ENCODE assay signal across 8 cellular contexts in genomic region chr17:979539-980405, GRCh38. TPM values are rescaled to one million over a fixed set of nuclear protein-coding genes. Genes with fewer than 3 reads are reported as not detected.
DNase-seq lines count a peak whose midpoint lies in the region; ATAC-seq, FAIRE-seq and TF ChIP-seq lines count a peak whose summit lies in the region.

TSS of gene NXN (minus strand) at chr17:979776.

- peak within 1 kb of the TSS; percentile 52 for H2AFZ ChIP-seq in fibroblast of lung (ENCODE audit: low read length)

- ATAC-seq in HG03460 (IDR thresholded peaks at IDR 0.05; ENCODE audit: unreplicated experiment) (peak; percentile 57), natural killer cell (peak; percentile 93 to 99 (median 95))
- peak; percentile 76 to 83 for ATAC-seq in stimulated activated naive B cell treated with anti-CD40 and anti-IgM and Interleukin-4, amounts not matched to agents 10 μg/mL and 1 μg/mL and 100 μg/mL, for 72 hours (replicated peaks)

- H3K4me3 ChIP-seq in AG09309 (ENCODE audit: control insufficient read depth, low read depth, low read length): peak within 1 kb of the TSS; percentile 91
- H3K4me3 ChIP-seq in fibroblast of lung (replicated peaks in 1 of 4; ENCODE audit: control extremely low read depth in 1 of 4, insufficient read depth in 1 of 4, low read depth in 3 of 4, low read length in 4 of 4): peak within 1 kb of the TSS; percentile 42 to 84 (median 80)

- no peaks in the 10 kb centered on the region for H3K4me1 ChIP-seq in fibroblast of lung (ENCODE audit: control insufficient read depth, extremely low read depth, insufficient read depth, low read length)

- H3K27me3 Mint-ChIP-seq in activated T-helper 1 cell treated with anti-CD3 and anti-CD28 coated beads, Interleukin-12 subunit alpha, Interleukin-12 subunit beta, Interleukin-2, Interleukin-4 antibody, amounts not matched to agents 30 ng/mL and 10 ng/mL and 1 ng/mL, durations not matched to agents 14 hours and 24 hours and 36 hours (ENCODE audit: insufficient read depth): peaks cover 33% of the 10 kb centered on the region
- H3K27me3 Mint-ChIP-seq in natural killer cell (ENCODE audit: low read depth in 2 of 2): peaks cover 19 to 30% of the 10 kb centered on the region in 2 donors
- H3K27me3 Mint-ChIP-seq in stimulated activated naive B cell treated with anti-CD40 and anti-IgM and Interleukin-4, amounts not matched to agents 10 μg/mL and 1 μg/mL and 100 μg/mL, for 72 hours: peaks cover 20 to 28% of the 10 kb centered on the region in 2 donors

- peak within 1 kb of the TSS; percentile 55 for H3K27ac Mint-ChIP-seq in activated T-helper 1 cell treated with anti-CD3 and anti-CD28 coated beads, Interleukin-12 subunit alpha, Interleukin-12 subunit beta, Interleukin-2, Interleukin-4 antibody, amounts not matched to agents 30 ng/mL and 10 ng/mL and 1 ng/mL, durations not matched to agents 14 hours and 24 hours and 36 hours
- peak within 1 kb of the TSS in 1 of 2 donors; percentile 83 for H3K27ac Mint-ChIP-seq in natural killer cell
- peak within 1 kb of the TSS; percentile 26 for H3K27ac Mint-ChIP-seq in stimulated activated naive B cell treated with anti-CD40 and anti-IgM and Interleukin-4, amounts not matched to agents 10 μg/mL and 1 μg/mL and 100 μg/mL, for 72 hours

- H3K27ac ChIP-seq in fibroblast of lung (ENCODE audit: insufficient read depth, low read length): peak within 1 kb of the TSS; percentile 46

- no peaks in the 10 kb centered on the region for H3K36me3 Mint-ChIP-seq in activated T-helper 1 cell treated with anti-CD3 and anti-CD28 coated beads, Interleukin-12 subunit alpha, Interleukin-12 subunit beta, Interleukin-2, Interleukin-4 antibody, amounts not matched to agents 30 ng/mL and 10 ng/mL and 1 ng/mL, durations not matched to agents 14 hours and 24 hours and 36 hours (ENCODE audit: low read depth)
- no peaks in the 10 kb centered on the region for H3K36me3 Mint-ChIP-seq in natural killer cell
- H3K36me3 Mint-ChIP-seq in stimulated activated naive B cell treated with anti-CD40 and anti-IgM and Interleukin-4, amounts not matched to agents 10 μg/mL and 1 μg/mL and 100 μg/mL, for 72 hours: no peaks in the 10 kb centered on the region

- peak within 1 kb of the TSS; percentile 78 for H3K4me3 Mint-ChIP-seq in activated T-helper 1 cell treated with anti-CD3 and anti-CD28 coated beads, Interleukin-12 subunit alpha, Interleukin-12 subunit beta, Interleukin-2, Interleukin-4 antibody, amounts not matched to agents 30 ng/mL and 10 ng/mL and 1 ng/mL, durations not matched to agents 14 hours and 24 hours and 36 hours
- peak within 1 kb of the TSS; percentile 80 for H3K4me3 Mint-ChIP-seq in natural killer cell
- peak within 1 kb of the TSS; percentile 87 to 91 for H3K4me3 Mint-ChIP-seq in stimulated activated naive B cell treated with anti-CD40 and anti-IgM and Interleukin-4, amounts not matched to agents 10 μg/mL and 1 μg/mL and 100 μg/mL, for 72 hours

- no peak for DNase-seq in AG09309 (ENCODE audit: low read depth)
- DNase-seq in GM19239 (ENCODE audit: insufficient read length, low spot score): peak; percentile 96
- DNase-seq in activated T-helper 1 cell treated with anti-CD3 and anti-CD28 coated beads, Interleukin-12 subunit alpha, Interleukin-12 subunit beta, Interleukin-2, Interleukin-4 antibody, amounts not matched to agents 30 ng/mL and 10 ng/mL and 1 ng/mL, durations not matched to agents 14 hours and 24 hours and 36 hours (ENCODE audit: low spot score): peak; percentile 81
- peak; percentile 60 to 74 for DNase-seq in fibroblast of lung (ENCODE audit: low read depth in 2 of 2)
- DNase-seq in natural killer cell: peak; percentile 87
- peak; percentile 71 for DNase-seq in stimulated activated naive B cell treated with anti-CD40 and anti-IgM and Interleukin-4, amounts not matched to agents 10 μg/mL and 1 μg/mL and 100 μg/mL, for 72 hours

- peak within 1 kb of the TSS; percentile 93 for H3K4me2 ChIP-seq in fibroblast of lung (ENCODE audit: extremely low read depth, insufficient read depth, low read length)

- TF ChIP-seq CTCF in AG09309 (IDR thresholded peaks at IDR 0.05; ENCODE audit: control insufficient read depth, insufficient read depth, low read depth, low read length, missing control alignments) (peak; percentile 24), fibroblast of lung (conservative IDR thresholded peaks at IDR 0.05 in 1 of 2, IDR thresholded peaks at IDR 0.05 in 1 of 2; ENCODE audit: low read depth in 1 of 2, low read length in 2 of 2) (peak in 1 of 2 donors; percentile 10), natural killer cell (IDR thresholded peaks at IDR 0.05) (no peak)

- H3K27me3 ChIP-seq in fibroblast of lung (ENCODE audit: control insufficient read depth, insufficient read depth, low read length): no peaks in the 10 kb centered on the region

- H3K4me1 Mint-ChIP-seq in activated T-helper 1 cell treated with anti-CD3 and anti-CD28 coated beads, Interleukin-12 subunit alpha, Interleukin-12 subunit beta, Interleukin-2, Interleukin-4 antibody, amounts not matched to agents 30 ng/mL and 10 ng/mL and 1 ng/mL, durations not matched to agents 14 hours and 24 hours and 36 hours (ENCODE audit: low read depth): peaks cover 14% of the 10 kb centered on the region
- H3K4me1 Mint-ChIP-seq in natural killer cell: peaks cover 12 to 17% of the 10 kb centered on the region in 2 donors
- peaks cover 16 to 23% of the 10 kb centered on the region in 2 donors for H3K4me1 Mint-ChIP-seq in stimulated activated naive B cell treated with anti-CD40 and anti-IgM and Interleukin-4, amounts not matched to agents 10 μg/mL and 1 μg/mL and 100 μg/mL, for 72 hours

- peak; percentile 74 for FAIRE-seq in GM19239 (lab: Jason Lieb, UNC)

- peaks cover 25% of the 10 kb centered on the region for H3K79me2 ChIP-seq in fibroblast of lung (ENCODE audit: control insufficient read depth, insufficient read depth, low read length)

- intact Hi-C loops in activated T-helper 1 cell treated with anti-CD3 and anti-CD28 coated beads, Interleukin-12 subunit alpha, Interleukin-12 subunit beta, Interleukin-2, Interleukin-4 antibody, amounts not matched to agents 30 ng/mL and 10 ng/mL and 1 ng/mL, durations not matched to agents 14 hours and 24 hours and 36 hours (cut with micrococcal nuclease): loop anchor here (5.0 kb wide), 1 partner anchor 837 kb away; a partner anchor contains a TSS
- intact Hi-C loops in natural killer cell (cut with micrococcal nuclease): loop anchor here (2.0 kb wide), 1 partner anchor 17 kb away; the partner anchor contains the start of gene TIMM22

- H3K36me3 ChIP-seq in fibroblast of lung (ENCODE audit: control insufficient read depth, insufficient read depth, low read length): no peaks in the 10 kb centered on the region

- peak within 1 kb of the TSS; percentile 57 for H3K9ac ChIP-seq in fibroblast of lung (ENCODE audit: insufficient read depth, low read length)

- H4K20me1 ChIP-seq in fibroblast of lung (ENCODE audit: control insufficient read depth, extremely low read depth, insufficient read depth, low read length): no peaks in the 10 kb centered on the region

- H3K9me3 Mint-ChIP-seq in activated T-helper 1 cell treated with anti-CD3 and anti-CD28 coated beads, Interleukin-12 subunit alpha, Interleukin-12 subunit beta, Interleukin-2, Interleukin-4 antibody, amounts not matched to agents 30 ng/mL and 10 ng/mL and 1 ng/mL, durations not matched to agents 14 hours and 24 hours and 36 hours: no peaks in the 10 kb centered on the region
- no peaks in the 10 kb centered on the region for H3K9me3 Mint-ChIP-seq in natural killer cell
- no peaks in the 10 kb centered on the region for H3K9me3 Mint-ChIP-seq in stimulated activated naive B cell treated with anti-CD40 and anti-IgM and Interleukin-4, amounts not matched to agents 10 μg/mL and 1 μg/mL and 100 μg/mL, for 72 hours

- H3K9me3 ChIP-seq in fibroblast of lung (ENCODE audit: control insufficient read depth, insufficient read depth, low read depth, low read length): no peaks in the 10 kb centered on the region

TF ChIP-seq in PFSK-1, 5 proteins besides CTCF, POLR2A, EP300 and RAD21:
- TF ChIP-seq POLR2AphosphoS5 (IDR thresholded peaks at IDR 0.05; ENCODE audit: low read depth, low read length) (peak; percentile 79), TAF1 (IDR thresholded peaks at IDR 0.05; ENCODE audit: borderline replicate concordance, insufficient read depth, low read length) (no peak), FOXP2 (optimal IDR thresholded peaks at IDR 0.05; ENCODE audit: borderline replicate concordance, extremely low read depth, extremely low read length, insufficient read depth) (peak; percentile 10)

RNA-seq across cellular contexts. Expression of gene NXN, which starts in this region (rescaled TPM):
- 62.1 TPM for polyA plus RNA-seq in PFSK-1 (2012; ENCODE audit: insufficient read length, low read depth)
- total RNA-seq in activated T-helper 1 cell treated with anti-CD3 and anti-CD28 coated beads, Interleukin-12 subunit alpha, Interleukin-12 subunit beta, Interleukin-2, Interleukin-4 antibody, amounts not matched to agents 30 ng/mL and 10 ng/mL and 1 ng/mL, durations not matched to agents 14 hours and 24 hours and 36 hours: 0.24 and 0.31 TPM in 2 replicates
- total RNA-seq in fibroblast of lung (48.0 and 53.8 TPM in 2 replicates), natural killer cell (under 1 TPM in 2 of 3 donors, not detected in 1; 0.14 to 0.55 TPM)
- 38.5 and 75.6 TPM in 2 replicates for polyA plus RNA-seq in fibroblast of lung
- polyA plus RNA-seq in fibroblast of lung (2012): 45.5 and 79.1 TPM in 2 replicates
- 109 and 204 TPM in 2 replicates for polyA minus RNA-seq in fibroblast of lung (ENCODE audit: low replicate concordance)

Comparison
In these comparisons a context has a peak if more than half of its experiments do, and no peak if none do; other contexts are left out.
1. RNA of gene NXN (total RNA-seq): 48.0 to 53.8 TPM in fibroblast of lung; 0.24 to 0.31 TPM in activated T-helper 1 cell treated with anti-CD3 and anti-CD28 coated beads, Interleukin-12 subunit alpha, Interleukin-12 subunit beta, Interleukin-2, Interleukin-4 antibody, amounts not matched to agents 30 ng/mL and 10 ng/mL and 1 ng/mL, durations not matched to agents 14 hours and 24 hours and 36 hours and 0.14 to 0.55 TPM in natural killer cell; every median in the first group is over 10 times any median in the second.
2. Peak in DNase-seq in activated T-helper 1 cell treated with anti-CD3 and anti-CD28 coated beads, Interleukin-12 subunit alpha, Interleukin-12 subunit beta, Interleukin-2, Interleukin-4 antibody, amounts not matched to agents 30 ng/mL and 10 ng/mL and 1 ng/mL, durations not matched to agents 14 hours and 24 hours and 36 hours; RNA of the gene not detected or under 1 TPM.
3. Peak in DNase-seq and ATAC-seq in natural killer cell; RNA of the gene not detected or under 1 TPM.
4. Peak in every context shown above with its lines, with median percentiles within 50 percentile points of each other: ATAC-seq and H3K4me3 Mint-ChIP-seq.